1 cellular context compared by ENCODE assay signal in genomic region chr7:47346378-47346914, GRCh38.
TF ChIP-seq lines count a peak whose summit lies in the region.

No MANE protein-coding gene starts in this region.

TF ChIP-seq in GM23338, 12 proteins besides CTCF, POLR2A, EP300 and RAD21 (continued from another document):
- no peak for TF ChIP-seq ZNF462 (CRISPR knock-in tag; IDR thresholded peaks at IDR 0.05)
- TF ChIP-seq REST (IDR thresholded peaks at IDR 0.05; ENCODE audit: unreplicated experiment): no peak
- TF ChIP-seq, protein P1, sequence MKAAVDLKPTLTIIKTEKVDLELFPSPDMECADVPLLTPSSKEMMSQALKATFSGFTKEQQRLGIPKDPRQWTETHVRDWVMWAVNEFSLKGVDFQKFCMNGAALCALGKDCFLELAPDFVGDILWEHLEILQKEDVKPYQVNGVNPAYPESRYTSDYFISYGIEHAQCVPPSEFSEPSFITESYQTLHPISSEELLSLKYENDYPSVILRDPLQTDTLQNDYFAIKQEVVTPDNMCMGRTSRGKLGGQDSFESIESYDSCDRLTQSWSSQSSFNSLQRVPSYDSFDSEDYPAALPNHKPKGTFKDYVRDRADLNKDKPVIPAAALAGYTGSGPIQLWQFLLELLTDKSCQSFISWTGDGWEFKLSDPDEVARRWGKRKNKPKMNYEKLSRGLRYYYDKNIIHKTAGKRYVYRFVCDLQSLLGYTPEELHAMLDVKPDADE (IDR thresholded peaks at IDR 0.05): no peak
TF ChIP-seq in GM23338: peak in this region for 0.
